ENCODE assay signal across 13 cellular contexts in genomic region chr15:75036269-75036668, GRCh38. TPM values are rescaled to one million over a fixed set of nuclear protein-coding genes. Genes with fewer than 3 reads are reported as not detected.
DNase-seq lines count a peak whose midpoint lies in the region; ATAC-seq and TF ChIP-seq lines count a peak whose summit lies in the region.
"Had no signal": no experiment of that assay in that cellular context is flagged by ENCODE, and none has a peak within 500 bp of the region (broad histone marks: within the 10 kb centered on the region; RNA-seq: fewer than 3 reads in every experiment).

No MANE protein-coding gene starts in this region.

- TF ChIP-seq CTCF in RWPE2 (IDR thresholded peaks at IDR 0.05; ENCODE audit: poor library complexity, severe bottlenecking) (no peak), fibroblast of villous mesenchyme (IDR thresholded peaks at IDR 0.05; ENCODE audit: insufficient read depth, low read depth, low read length) (no peak), thyroid gland (IDR thresholded peaks at IDR 0.05) (no peak)

- intact Hi-C loops in thyroid gland (cut with DNase I) = no loop called here

- H3K4me1 Mint-ChIP-seq in T-helper 1 cell treated with Interleukin-12 subunit alpha and Interleukin-12 subunit beta and Interleukin-4 antibody, amounts not matched to agents 30 μg/mL and 1 μg/mL, for 36 hours (ENCODE audit: low read depth) = peaks cover 50% of the 10 kb centered on the region

- peaks cover 15% of the 10 kb centered on the region for H3K36me3 Mint-ChIP-seq in T-helper 1 cell treated with Interleukin-12 subunit alpha and Interleukin-12 subunit beta and Interleukin-4 antibody, amounts not matched to agents 30 μg/mL and 1 μg/mL, for 36 hours (ENCODE audit: low read depth)

- DNase-seq in T-helper 1 cell (no peak), RWPE2 (ENCODE audit: low spot score) (peak; percentile 94), fibroblast of villous mesenchyme (ENCODE audit: low read depth) (peak; percentile 47), thyroid gland (peak; percentile 38 to 49), NCI-H2081 (lab: John Stamatoyannopoulos, UW) (no peak)
- DNase-seq: heart left ventricle, naive B cell, NCI-H1092 treated with DMSO at 0.1 percent for 48 hours had no signal

- no peaks in the 10 kb centered on the region for H3K9me3 Mint-ChIP-seq in T-helper 1 cell treated with Interleukin-12 subunit alpha and Interleukin-12 subunit beta and Interleukin-4 antibody, amounts not matched to agents 30 μg/mL and 1 μg/mL, for 36 hours
- H3K9me3 Mint-ChIP-seq: naive B cell had no signal

- H3K36me3 ChIP-seq in RWPE2 (ENCODE audit: low read depth) = peaks cover 4% of the 10 kb centered on the region
- H3K36me3 ChIP-seq in thyroid gland = no peaks in the 10 kb centered on the region
- H3K36me3 ChIP-seq: cardiac muscle cell, heart left ventricle, thoracic aorta had no signal

- H3K27me3 ChIP-seq in RWPE2 (ENCODE audit: insufficient read depth, poor library complexity, severe bottlenecking) = no peaks in the 10 kb centered on the region
- H3K27me3 ChIP-seq in thyroid gland = no peaks in the 10 kb centered on the region
- H3K27me3 ChIP-seq: cardiac muscle cell, heart left ventricle had no signal

- ATAC-seq in RWPE2 (ENCODE audit: low read depth) = peak; percentile 91
- no peak for ATAC-seq in GM19328 (IDR thresholded peaks at IDR 0.05; ENCODE audit: unreplicated experiment)
- ATAC-seq in HG02798 (IDR thresholded peaks at IDR 0.05; ENCODE audit: poor library complexity, unreplicated experiment) = no peak

- peak overlapping the region; percentile 16 for H3K4me3 Mint-ChIP-seq in T-helper 1 cell treated with Interleukin-12 subunit alpha and Interleukin-12 subunit beta and Interleukin-4 antibody, amounts not matched to agents 30 μg/mL and 1 μg/mL, for 36 hours
- H3K4me3 Mint-ChIP-seq: naive B cell had no signal

- H3K9me3 ChIP-seq in RWPE2 (ENCODE audit: severe bottlenecking) (no peaks in the 10 kb centered on the region), thyroid gland (no peaks in the 10 kb centered on the region)
- H3K9me3 ChIP-seq: heart left ventricle, thoracic aorta had no signal

- 72% methylated on average over 3 of the region's 3 CpGs for WGBS in thyroid gland, 2 donors

- peak overlapping the region; percentile 34 for H3K27ac ChIP-seq in RWPE2 (ENCODE audit: poor library complexity, severe bottlenecking)
- H3K27ac ChIP-seq in thyroid gland = no peak overlapping the region
- H3K27ac ChIP-seq: cardiac muscle cell, heart left ventricle, thoracic aorta had no signal

- H3K27ac Mint-ChIP-seq in T-helper 1 cell treated with Interleukin-12 subunit alpha and Interleukin-12 subunit beta and Interleukin-4 antibody, amounts not matched to agents 30 μg/mL and 1 μg/mL, for 36 hours = peak overlapping the region; percentile 76

- H3K4me3 ChIP-seq in RWPE2 (ENCODE audit: severe bottlenecking) = no peak overlapping the region
- no peak overlapping the region for H3K4me3 ChIP-seq in fibroblast of villous mesenchyme (ENCODE audit: low read depth, low read length)
- no peak overlapping the region for H3K4me3 ChIP-seq in thyroid gland (replicated peaks in 1 of 3)
- H3K4me3 ChIP-seq: cardiac muscle cell, heart left ventricle, thoracic aorta had no signal

- H3K4me1 ChIP-seq in RWPE2 (ENCODE audit: insufficient read depth, poor library complexity, severe bottlenecking) (peaks cover 29% of the 10 kb centered on the region), thyroid gland (peaks cover 7 to 20% of the 10 kb centered on the region in 2 donors)

- H3K27me3 Mint-ChIP-seq in T-helper 1 cell treated with Interleukin-12 subunit alpha and Interleukin-12 subunit beta and Interleukin-4 antibody, amounts not matched to agents 30 μg/mL and 1 μg/mL, for 36 hours (ENCODE audit: low read depth) = no peaks in the 10 kb centered on the region

- no peak for TF ChIP-seq POLR2A in thyroid gland (IDR thresholded peaks at IDR 0.05)

RNA-seq across cellular contexts. Expression of gene PPCDC, which starts 12.9 kb away (rescaled TPM):
- total RNA-seq in fibroblast of villous mesenchyme (7.4 and 7.8 TPM in 2 replicates), thyroid gland (10 to 100 TPM in 3 of 4 donors, 1 to 10 TPM in 1; 3.5 to 31.2 (median 20.6) TPM)

RNA-seq across cellular contexts. Expression of gene SCAMP5, which starts 40.9 kb away (rescaled TPM):
- 0.43 and 1.6 TPM in 2 replicates for total RNA-seq in fibroblast of villous mesenchyme
- total RNA-seq in thyroid gland = 10 to 100 TPM in 2 of 4 donors, 1 to 10 TPM in 2; 7.6 to 16.7 (median 10.1) TPM

Comparison
In these comparisons a context has a peak if more than half of its experiments do, and no peak if none do; other contexts are left out.
1. DNase-seq: peak in RWPE2 (single experiment), fibroblast of villous mesenchyme (single experiment) and thyroid gland (2 of 2); none in T-helper 1 cell (0 of 5) and NCI-H2081 (0 of 2).